ENCODE assay signal across 12 cellular contexts in the genomic region with DNA sequence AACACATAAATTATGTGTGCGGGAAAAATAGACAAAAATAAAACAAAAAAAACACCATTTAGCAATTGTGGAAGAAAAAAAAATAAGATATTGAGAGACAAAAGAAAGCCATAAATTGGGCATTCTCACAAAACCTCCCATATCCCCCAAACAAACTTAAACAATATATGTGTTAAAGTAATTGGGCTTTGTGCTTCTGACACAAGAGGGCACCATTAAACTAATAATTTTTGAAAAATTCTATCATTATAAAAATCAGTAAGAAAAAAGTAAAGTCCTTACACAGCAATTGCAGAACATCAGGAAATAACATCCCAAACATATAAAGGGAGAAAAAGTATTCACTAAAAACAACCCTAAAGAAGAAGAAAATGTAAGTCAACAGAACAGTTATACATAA.
DNase-seq lines count a peak whose midpoint lies in the region; ATAC-seq, FAIRE-seq and TF ChIP-seq lines count a peak whose summit lies in the region.
"Had no signal": no experiment of that assay in that cellular context is flagged by ENCODE, and none has a peak within 500 bp of the region (broad histone marks: within the 10 kb centered on the region; RNA-seq: fewer than 3 reads in every experiment).

No MANE protein-coding gene starts in this region.

- no peaks in the 10 kb centered on the region for H3K4me1 ChIP-seq in OCI-LY1 (ENCODE audit: insufficient read depth, low read length, severe bottlenecking)

- no peak overlapping the region for H3K4me3 ChIP-seq in OCI-LY1 (ENCODE audit: low read depth, low read length, poor library complexity, severe bottlenecking)

- peak; percentile 41 for TF ChIP-seq CTCF in C4-2B (conservative IDR thresholded peaks at IDR 0.05)
- TF ChIP-seq CTCF in OCI-LY1 (IDR thresholded peaks at IDR 0.05; ENCODE audit: low read length) = peak; percentile 26; the same call in 1 of the 2 replicates

- H3K79me2 ChIP-seq in OCI-LY1 (ENCODE audit: insufficient read depth, low read length) = no peaks in the 10 kb centered on the region

- no peaks in the 10 kb centered on the region for H3K36me3 ChIP-seq in OCI-LY1 (ENCODE audit: insufficient read depth, low read length)

- H3K27me3 ChIP-seq in OCI-LY1 (ENCODE audit: insufficient read depth, low read length) = no peaks in the 10 kb centered on the region

- no peaks in the 10 kb centered on the region for H4K20me1 ChIP-seq in OCI-LY1 (ENCODE audit: insufficient read depth, low read length)

- H3F3A ChIP-seq in OCI-LY1 (ENCODE audit: insufficient read depth, low read length) = no peaks in the 10 kb centered on the region

- no peak overlapping the region for H3K9ac ChIP-seq in OCI-LY1 (ENCODE audit: low read length)

- H3K9me2 ChIP-seq in OCI-LY1 (ENCODE audit: low read depth, low read length) = no peaks in the 10 kb centered on the region

- H3K9me3 ChIP-seq in OCI-LY1 (ENCODE audit: low read length) = no peaks in the 10 kb centered on the region

- DNase-seq in HPDE6-E6E7 (ENCODE audit: extremely low spot score) = peak; percentile 2
- no peak for DNase-seq in superior temporal gyrus (ENCODE audit: extremely low spot score)
- no peak for DNase-seq in DMS153 treated with DMSO at 0.1 percent for 48 hours (lab: John Stamatoyannopoulos, UW; ENCODE audit: unreplicated experiment)
- DNase-seq: activated T-cell treated with anti-CD3 and anti-CD28 coated beads, Interleukin-2, amount 50 U/mL, for 72 hours; naive B cell; NCI-H82 had no signal

- peak; percentile 53 for FAIRE-seq in endometrium (lab: Jason Lieb, UNC)

- ATAC-seq in GM19452 (IDR thresholded peaks at IDR 0.05; ENCODE audit: unreplicated experiment) = no peak
- ATAC-seq in GM18873 (IDR thresholded peaks at IDR 0.05; ENCODE audit: low FRiP score, unreplicated experiment) = no peak
- ATAC-seq: activated T-cell treated with anti-CD3 and anti-CD28 coated beads, Interleukin-2, amount 50 U/mL, for 72 hours; sciatic nerve had no signal

- no peak overlapping the region for H2AFZ ChIP-seq in OCI-LY1 (ENCODE audit: low read length)

- H3K27ac ChIP-seq in C4-2B = no peak overlapping the region
- H3K27ac ChIP-seq in OCI-LY1 (ENCODE audit: low read depth, low read length, poor library complexity, severe bottlenecking) = no peak overlapping the region

- H3K4me2 ChIP-seq in OCI-LY1 (ENCODE audit: low read length) = no peak overlapping the region
